In the genomic region with DNA sequence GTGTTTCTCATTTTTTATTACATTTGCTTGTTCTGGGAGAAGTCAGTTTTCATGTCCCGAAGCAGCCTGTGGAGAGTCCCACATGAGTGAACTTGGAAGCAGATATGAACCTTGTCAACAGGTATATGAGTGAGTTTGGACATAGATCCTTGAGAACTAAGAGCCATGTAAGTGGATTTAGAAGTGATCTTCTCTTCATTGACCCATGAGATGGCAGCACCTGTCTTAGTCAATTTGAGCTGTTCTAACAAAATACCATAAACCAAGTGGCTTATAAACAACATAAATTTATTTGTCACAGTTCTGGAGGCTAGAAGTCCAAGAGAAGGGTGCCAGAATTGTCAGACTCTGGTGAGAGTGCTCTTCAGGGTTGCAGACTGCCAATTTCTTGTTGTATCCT, we compare ENCODE assay signal across 22 cellular contexts.
"Had no signal": no experiment of that assay in that cellular context is flagged by ENCODE, and none has a peak within 500 bp of the region (broad histone marks: within the 10 kb centered on the region; RNA-seq: fewer than 3 reads in every experiment).

No MANE protein-coding gene starts in this region.

- H3K4me3 Mint-ChIP-seq: naive B cell, nephron progenitor cell had no signal

- H3K79me2 ChIP-seq: hepatocyte had no signal

- H2AFZ ChIP-seq: hepatocyte had no signal

- H3K4me3 ChIP-seq: colonic mucosa, hepatocyte, left ventricle myocardium inferior, lung, right atrium auricular region, sigmoid colon, skin epidermis, stomach, thoracic aorta, transverse colon had no signal

- H3K36me3 Mint-ChIP-seq: naive B cell had no signal

- H3K36me3 ChIP-seq: colonic mucosa, left ventricle myocardium inferior, right atrium auricular region, sigmoid colon, stomach, thoracic aorta, transverse colon had no signal

- H3K4me1 ChIP-seq: colonic mucosa, left ventricle myocardium inferior, right atrium auricular region, sigmoid colon, stomach, transverse colon had no signal

- ATAC-seq: left cardiac atrium had no signal

- H3K27ac ChIP-seq: colonic mucosa, hepatocyte, left ventricle myocardium inferior, right atrium auricular region, sigmoid colon, skin epidermis, stomach, thoracic aorta, transverse colon had no signal

- H3K4me1 Mint-ChIP-seq: naive B cell, nephron progenitor cell had no signal

- DNase-seq: colonic mucosa; dermis blood vessel endothelial cell; foreskin melanocyte; head of caudate nucleus; kidney; left cardiac atrium; left ventricle myocardium inferior; mesenchymal stem cell; naive B cell; nephron progenitor cell; sigmoid colon; stimulated activated CD4-positive, alpha-beta T cell treated with anti-CD3 and anti-CD28 coated beads, Interleukin-2, amount 100 ng/mL, for 24 hours; stimulated activated CD4-positive, alpha-beta T cell treated with anti-CD3 and anti-CD28 coated beads, Interleukin-4, amount 100 ng/mL, for 4 hours; stimulated activated naive CD4-positive, alpha-beta T cell; stomach; substantia nigra; transverse colon had no signal

- H3K4me2 ChIP-seq: hepatocyte had no signal

- H3K27me3 ChIP-seq: colonic mucosa, hepatocyte, right atrium auricular region, sigmoid colon, stomach, transverse colon had no signal

- H3K9me3 ChIP-seq: colonic mucosa, sigmoid colon, stomach, thoracic aorta, transverse colon had no signal

- H3K27me3 Mint-ChIP-seq: naive B cell had no signal

- H3K27ac Mint-ChIP-seq: naive B cell, nephron progenitor cell had no signal
